In genomic region chr11:38304926-38305325, GRCh38 we compare ENCODE assay signal across 22 cellular contexts.
A peak's percentile ranks its signal among the peaks of the same experiment; 100 is the strongest.
DNase-seq lines count a peak whose midpoint lies in the region; ATAC-seq and TF ChIP-seq lines count a peak whose summit lies in the region.
"Had no signal": no experiment of that assay in that cellular context is flagged by ENCODE, and none has a peak within 500 bp of the region (broad histone marks: within the 10 kb centered on the region; RNA-seq: fewer than 3 reads in every experiment).

No MANE protein-coding gene starts in this region.

- no peak for TF ChIP-seq CTCF in fibroblast of pulmonary artery (IDR thresholded peaks at IDR 0.05; ENCODE audit: low read length, missing control alignments)

- no peak for ATAC-seq in HG02970 (IDR thresholded peaks at IDR 0.05; ENCODE audit: low FRiP score, unreplicated experiment)

- DNase-seq in NCI-H446 treated with DMSO at 0.1 percent for 48 hours (lab: John Stamatoyannopoulos, UW) (peak; percentile 14), cerebellar cortex (ENCODE audit: low spot score) (peak; percentile 7), fibroblast of pulmonary artery (ENCODE audit: low read depth) (peak; percentile 4), cerebellum (ENCODE audit: low spot score) (no peak)
- no peak for DNase-seq in activated T-cell treated with anti-CD3 and anti-CD28 coated beads, Interleukin-2, amount 50 U/mL, for 48 hours
- DNase-seq: 8988T; ACHN; BE2C; C1 segment of cervical spinal cord; CD4-positive, alpha-beta memory T cell; CD4-positive, CD25-positive, alpha-beta regulatory T cell; CD8-positive, alpha-beta memory T cell; COR-L47; DMS 273 treated with DMSO at 0.1 percent for 48 hours; DMS153; DMS53; DMS79; DND-41; EL; GF-D8 had no signal

- H3K4me3 ChIP-seq in fibroblast of pulmonary artery (replicated peaks; ENCODE audit: low read depth, low read length) = no peak overlapping the region
- H3K4me3 ChIP-seq: BLaER1 had no signal

Comparison
In these comparisons a context has a peak if more than half of its experiments do, and no peak if none do; other contexts are left out.
1. DNase-seq: peak in NCI-H446 treated with DMSO at 0.1 percent for 48 hours (single experiment), cerebellar cortex (single experiment) and fibroblast of pulmonary artery (single experiment); none in cerebellum (single experiment) and activated T-cell treated with anti-CD3 and anti-CD28 coated beads, Interleukin-2, amount 50 U/mL, for 48 hours (0 of 2).